Comparison of ENCODE assay signal across 10 cellular contexts in the genomic region with DNA sequence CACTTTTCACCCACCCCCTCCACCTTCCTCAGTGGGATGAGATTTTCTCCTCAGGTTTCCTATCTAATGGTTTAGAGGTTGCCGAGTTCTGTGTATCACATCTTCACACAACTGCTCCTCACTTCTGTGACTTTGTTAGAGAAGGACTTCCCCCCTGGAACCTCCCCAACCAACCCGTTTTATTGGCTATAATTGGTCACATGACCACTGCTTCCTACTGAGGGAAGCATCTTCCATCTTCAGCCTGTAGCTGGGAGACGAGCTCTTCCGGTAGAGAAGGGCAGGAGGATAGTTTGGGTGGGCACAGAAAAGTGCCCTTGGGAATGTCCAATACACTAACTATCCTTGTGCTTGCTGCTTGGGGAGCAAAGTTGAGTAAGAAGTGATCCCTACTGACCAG.
"Had no signal": no experiment of that assay in that cellular context is flagged by ENCODE, and none has a peak within 500 bp of the region (broad histone marks: within the 10 kb centered on the region; RNA-seq: fewer than 3 reads in every experiment).

No MANE protein-coding gene starts in this region.

- ATAC-seq: HCT116, HepG2 had no signal

- H3K27ac Mint-ChIP-seq: HFFc6, IgD-negative memory B cell had no signal

- H3K36me3 Mint-ChIP-seq: IgD-negative memory B cell had no signal

- DNase-seq: GM23248, GOT3, H7, HFFc6, KG1 had no signal

- H3K4me3 Mint-ChIP-seq: HFFc6, IgD-negative memory B cell had no signal

- H3K9me3 ChIP-seq: HAP-1 had no signal

- H3K36me3 ChIP-seq: HAP-1 had no signal

- H3K4me1 ChIP-seq: HAP-1 had no signal

- H3K27me3 Mint-ChIP-seq: IgD-negative memory B cell had no signal

- H3K4me3 ChIP-seq: GM23248, HAP-1 had no signal

- H3K9me3 Mint-ChIP-seq: IgD-negative memory B cell had no signal

- H3K27ac ChIP-seq: GM23248, HL-60 had no signal

- H3K4me1 Mint-ChIP-seq: IgD-negative memory B cell had no signal

- H3K9ac ChIP-seq: GM23248 had no signal
